24 cellular contexts compared by ENCODE assay signal in the genomic region with DNA sequence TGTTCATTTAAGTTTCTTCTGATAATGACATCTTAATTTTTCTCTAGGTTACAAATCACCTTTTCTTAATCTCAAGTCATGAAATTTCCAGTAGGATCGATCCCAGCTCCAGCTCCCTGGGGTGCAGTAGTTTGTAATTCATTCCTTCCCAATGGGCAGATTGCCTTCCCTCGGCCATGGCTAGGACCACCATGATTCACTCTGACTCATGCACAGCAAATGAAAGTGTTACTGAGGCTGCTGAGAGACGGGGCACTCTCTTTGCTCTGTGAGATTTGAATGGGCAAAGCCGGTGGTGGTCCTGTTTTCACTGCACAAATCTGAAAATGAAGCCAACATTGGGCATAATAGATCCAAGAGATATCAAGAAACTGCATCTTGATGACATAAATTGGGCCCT.
DNase-seq lines count a peak whose midpoint lies in the region; ATAC-seq, FAIRE-seq and TF ChIP-seq lines count a peak whose summit lies in the region.
"Had no signal": no experiment of that assay in that cellular context is flagged by ENCODE, and none has a peak within 500 bp of the region (broad histone marks: within the 10 kb centered on the region; RNA-seq: fewer than 3 reads in every experiment).

No MANE protein-coding gene starts in this region.

- no peak overlapping the region for H3K56ac ChIP-seq in IMR-90 (ENCODE audit: extremely low read depth, insufficient read depth, low read length)

- intact Hi-C loops in IMR-90 (cut with micrococcal nuclease) = no loop called here
- intact Hi-C loops in kidney (cut with DNase I) = no loop called here

- H3K9ac ChIP-seq in IMR-90 (ENCODE audit: low read depth, low read length) (no peak overlapping the region), astrocyte (ENCODE audit: low read length) (no peak overlapping the region), kidney (ENCODE audit: low read length in 2 of 2) (no peak overlapping the region)

- no peaks in the 10 kb centered on the region for H3K9me3 ChIP-seq in IMR-90 (ENCODE audit: control insufficient read depth, insufficient read depth, low read length)
- H3K9me3 ChIP-seq in astrocyte (ENCODE audit: insufficient read depth, low read depth, low read length) = no peaks in the 10 kb centered on the region
- no peaks in the 10 kb centered on the region for H3K9me3 ChIP-seq in kidney (ENCODE audit: control insufficient read depth in 1 of 2, low read length in 2 of 2)
- H3K9me3 ChIP-seq: HAP-1, pancreas, sigmoid colon had no signal

- H3K4me1 Mint-ChIP-seq in astrocyte (ENCODE audit: low read depth, unreplicated experiment) = peaks cover 19% of the 10 kb centered on the region
- H3K4me1 Mint-ChIP-seq: activated CD4-positive, alpha-beta T cell treated with anti-CD3 and anti-CD28 coated beads for 36 hours; activated naive CD8-positive, alpha-beta T cell treated with anti-CD3 and anti-CD28 coated beads for 36 hours; activated T-helper 17 cell treated with anti-CD3 and anti-CD28 coated beads, Interleukin-2, amount 50 U/mL, for 72 hours; naive thymus-derived CD8-positive, alpha-beta T cell had no signal

- peak overlapping the region; percentile 0; the same call in 1 of the 2 replicates for H4K91ac ChIP-seq in IMR-90 (ENCODE audit: insufficient read depth, low read depth, low read length)

- no peak overlapping the region for H3K18ac ChIP-seq in IMR-90 (ENCODE audit: low read depth, low read length)

- H3K36me3 Mint-ChIP-seq in astrocyte (ENCODE audit: low read depth, unreplicated experiment) = no peaks in the 10 kb centered on the region
- H3K36me3 Mint-ChIP-seq: activated naive CD8-positive, alpha-beta T cell treated with anti-CD3 and anti-CD28 coated beads for 36 hours; naive thymus-derived CD8-positive, alpha-beta T cell had no signal

- no peak overlapping the region for H2BK15ac ChIP-seq in IMR-90 (ENCODE audit: low read depth, low read length)

- no peaks in the 10 kb centered on the region for H3K27me3 Mint-ChIP-seq in astrocyte (ENCODE audit: low read depth, unreplicated experiment)
- H3K27me3 Mint-ChIP-seq: CD4-positive, alpha-beta T cell had no signal

- H3K79me2 ChIP-seq in astrocyte (ENCODE audit: insufficient read depth, low read length) = no peaks in the 10 kb centered on the region

- FAIRE-seq in astrocyte (lab: Jason Lieb, UNC) (peak; percentile 9), kidney (lab: Jason Lieb, UNC) (no peak)
- FAIRE-seq: bronchial epithelial cell, frontal cortex, pancreas, TTC549 had no signal

- peak overlapping the region; percentile 33 for H2AK9ac ChIP-seq in IMR-90 (replicated peaks; ENCODE audit: low read depth, low read length, poor library complexity)

- no peak overlapping the region for H4K5ac ChIP-seq in IMR-90 (ENCODE audit: low read depth, low read length)

- CTCF ChIA-PET in IMR-90 (lab: Yijun Ruan, JAX) = no interaction called here

- peak overlapping the region; percentile 33; the same call in 1 of the 2 replicates for H2BK20ac ChIP-seq in IMR-90 (ENCODE audit: low read depth, low read length)

- TF ChIP-seq RAD21 in IMR-90 (IDR thresholded peaks at IDR 0.05; ENCODE audit: low read length) = no peak

- H4K20me1 ChIP-seq in IMR-90 (ENCODE audit: insufficient read depth, low read length) (no peaks in the 10 kb centered on the region), astrocyte (ENCODE audit: insufficient read depth, low read length) (no peaks in the 10 kb centered on the region)

- DNase-seq in AG08396 (ENCODE audit: low spot score) (peak; percentile 39), IMR-90 (peak; percentile 82), astrocyte (ENCODE audit: low read depth) (peak; percentile 58), foreskin fibroblast (peak; percentile 56 to 81), kidney (no peak), SHP77 (lab: John Stamatoyannopoulos, UW) (no peak)
- DNase-seq in activated CD4-positive, alpha-beta T cell treated with anti-CD3 and anti-CD28 coated beads for 48 hours = no peak
- DNase-seq: activated CD4-positive, alpha-beta T cell treated with anti-CD3 and anti-CD28 coated beads for 36 hours; activated naive CD8-positive, alpha-beta T cell treated with anti-CD3 and anti-CD28 coated beads for 36 hours; CD4-positive, alpha-beta T cell; DMS153; naive thymus-derived CD8-positive, alpha-beta T cell; NCI-H1417 treated with DMSO at 0.1 percent for 48 hours; NCI-H524; pancreas; sigmoid colon; stimulated activated naive CD4-positive, alpha-beta T cell had no signal

- H3K36me3 ChIP-seq in IMR-90 (ENCODE audit: control insufficient read depth, insufficient read depth, low read length) (no peaks in the 10 kb centered on the region), astrocyte (ENCODE audit: insufficient read depth, low read length) (no peaks in the 10 kb centered on the region), kidney (ENCODE audit: control insufficient read depth in 1 of 2, insufficient read depth in 2 of 2, low read length in 2 of 2) (no peaks in the 10 kb centered on the region)
- H3K36me3 ChIP-seq: HAP-1, pancreas, sigmoid colon had no signal

- TF ChIP-seq CTCF in IMR-90 (conservative IDR thresholded peaks at IDR 0.05; ENCODE audit: low read depth, low read length) (no peak), astrocyte (IDR thresholded peaks at IDR 0.05; ENCODE audit: insufficient read depth, low read depth, low read length) (no peak), foreskin fibroblast (IDR thresholded peaks at IDR 0.05; ENCODE audit: low read depth, low read length) (no peak), kidney (IDR thresholded peaks at IDR 0.05; ENCODE audit: borderline replicate concordance, extremely low read depth, insufficient read depth) (no peak)

- H2BK5ac ChIP-seq in IMR-90 (ENCODE audit: low read depth, low read length, poor library complexity, severe bottlenecking) = peak overlapping the region; percentile 21

- peaks cover 12% of the 10 kb centered on the region for H3K4me1 ChIP-seq in IMR-90 (ENCODE audit: control insufficient read depth, insufficient read depth, low read length)
- peaks cover 8% of the 10 kb centered on the region for H3K4me1 ChIP-seq in astrocyte (ENCODE audit: insufficient read depth, low read length)
- no peaks in the 10 kb centered on the region for H3K4me1 ChIP-seq in kidney (ENCODE audit: control insufficient read depth in 1 of 2, insufficient read depth in 1 of 2, low read depth in 1 of 2, low read length in 2 of 2)
- H3K4me1 ChIP-seq: HAP-1, pancreas, sigmoid colon had no signal

- H3K4me3 ChIP-seq in IMR-90 (ENCODE audit: insufficient read depth, low read depth, low read length) (no peak overlapping the region), astrocyte (ENCODE audit: insufficient read depth, low read depth, low read length) (no peak overlapping the region), foreskin fibroblast (ENCODE audit: low read depth in 1 of 2, low read length in 2 of 2) (no peak overlapping the region), kidney (ENCODE audit: low read length in 2 of 2) (no peak overlapping the region)
- H3K4me3 ChIP-seq: HAP-1, pancreas, sigmoid colon had no signal

- dilution Hi-C loops in IMR-90 (cut with HindIII; ENCODE audit: low sequenced_read_pairs, unreplicated experiment) = no loop called here

- H3K4me3 Mint-ChIP-seq in astrocyte (ENCODE audit: unreplicated experiment) = no peak overlapping the region
- H3K4me3 Mint-ChIP-seq: activated CD4-positive, alpha-beta T cell treated with anti-CD3 and anti-CD28 coated beads for 36 hours; activated naive CD8-positive, alpha-beta T cell treated with anti-CD3 and anti-CD28 coated beads for 36 hours; activated T-helper 17 cell treated with anti-CD3 and anti-CD28 coated beads, Interleukin-2, amount 50 U/mL, for 72 hours; CD4-positive, alpha-beta T cell; dendritic cell treated with granulocyte-macrophage colony-stimulating factor and Interleukin-4, amounts not matched to agents 40 ng/mL and 50 ng/mL, for 4 days; naive thymus-derived CD8-positive, alpha-beta T cell had no signal

- 0 out of 2 replicates have a peak overlapping the region, but pooled peaks have one; percentile 2 for H3K14ac ChIP-seq in IMR-90 (replicated peaks; ENCODE audit: low read depth, low read length)

- peak overlapping the region; percentile 51; the same call in 1 of the 2 replicates for H3K4me2 ChIP-seq in IMR-90 (ENCODE audit: low read depth, low read length)
- peak overlapping the region; percentile 49 for H3K4me2 ChIP-seq in astrocyte (ENCODE audit: low read length)

- H3K27ac ChIP-seq in IMR-90 (ENCODE audit: insufficient read depth, low read length) (no peak overlapping the region), astrocyte (ENCODE audit: low read depth, low read length) (no peak overlapping the region), kidney (ENCODE audit: low read depth in 2 of 2, low read length in 2 of 2) (no peak overlapping the region)
- H3K27ac ChIP-seq: pancreas, sigmoid colon had no signal

- no peak overlapping the region for H2AK5ac ChIP-seq in IMR-90 (ENCODE audit: low read depth, low read length)

- no peak overlapping the region; a peak in 1 of 4 replicates for H4K8ac ChIP-seq in IMR-90 (ENCODE audit: low read depth in 2 of 2, low read length in 2 of 2)

- H2AFZ ChIP-seq in IMR-90 (replicated peaks; ENCODE audit: low read length, poor library complexity) (no peak overlapping the region), astrocyte (ENCODE audit: low read depth, low read length) (no peak overlapping the region)

- 41% methylated on average over 2 of the region's 4 CpGs; no CpG with 5 or more reads in 1 of the 2 experiments for WGBS in IMR-90 (ENCODE audit: extremely low coverage in 2 of 2, insufficient read length in 1 of 2), 2 experiments

- H3K4ac ChIP-seq in IMR-90 (ENCODE audit: low read depth, low read length) = peak overlapping the region; percentile 6; the same call in 1 of the 2 replicates

- peak; percentile 82 for ATAC-seq in IMR-90 (ENCODE audit: low read depth)
- no peak for ATAC-seq in HG03469 (IDR thresholded peaks at IDR 0.05; ENCODE audit: unreplicated experiment)
- ATAC-seq: activated CD4-positive, alpha-beta T cell treated with anti-CD3 and anti-CD28 coated beads for 36 hours; activated T-helper 17 cell treated with anti-CD3 and anti-CD28 coated beads, Interleukin-2, amount 50 U/mL, for 72 hours; naive thymus-derived CD8-positive, alpha-beta T cell; pancreas had no signal

- POLR2A ChIA-PET in IMR-90 (lab: Charles Lee; ENCODE audit: unreplicated experiment) = no interaction called here

- in situ Hi-C loops in IMR-90 (cut with MboI; ENCODE audit: low sequenced_read_pairs) = no loop called here

- H3K9me3 Mint-ChIP-seq in astrocyte (ENCODE audit: unreplicated experiment) = peaks cover 1% of the 10 kb centered on the region
- H3K9me3 Mint-ChIP-seq: activated naive CD8-positive, alpha-beta T cell treated with anti-CD3 and anti-CD28 coated beads for 36 hours; activated T-helper 17 cell treated with anti-CD3 and anti-CD28 coated beads, Interleukin-2, amount 50 U/mL, for 72 hours; CD4-positive, alpha-beta T cell had no signal

- peaks cover 12% of the 10 kb centered on the region; the same call in 1 of the 2 replicates for H3K9me1 ChIP-seq in IMR-90 (ENCODE audit: insufficient read depth, low read length)

- BruUV-seq in IMR-90 (replicated peaks; lab: Mats Ljungman, UMichigan) = no TSS peak

- peak overlapping the region; percentile 35 for H2BK120ac ChIP-seq in IMR-90 (ENCODE audit: low read depth, low read length)

- H3K23ac ChIP-seq in IMR-90 (ENCODE audit: low read depth, low read length) = no peak overlapping the region

- H3K79me1 ChIP-seq in IMR-90 (ENCODE audit: low read depth in 1 of 2, low read length in 2 of 2) = no peaks in the 10 kb centered on the region

- H3K27ac Mint-ChIP-seq in astrocyte (ENCODE audit: unreplicated experiment) = no peak overlapping the region
- H3K27ac Mint-ChIP-seq: activated CD4-positive, alpha-beta T cell treated with anti-CD3 and anti-CD28 coated beads for 36 hours; activated naive CD8-positive, alpha-beta T cell treated with anti-CD3 and anti-CD28 coated beads for 36 hours; activated T-helper 17 cell treated with anti-CD3 and anti-CD28 coated beads, Interleukin-2, amount 50 U/mL, for 72 hours; CD4-positive, alpha-beta T cell; dendritic cell treated with granulocyte-macrophage colony-stimulating factor and Interleukin-4, amounts not matched to agents 40 ng/mL and 50 ng/mL, for 4 days; naive thymus-derived CD8-positive, alpha-beta T cell had no signal

- H3K27me3 ChIP-seq in IMR-90 (ENCODE audit: control insufficient read depth, insufficient read depth, low read length) (no peaks in the 10 kb centered on the region), astrocyte (ENCODE audit: insufficient read depth, low read length) (no peaks in the 10 kb centered on the region)
- H3K27me3 ChIP-seq: pancreas, sigmoid colon had no signal

- TF ChIP-seq POLR2A in IMR-90 (IDR thresholded peaks at IDR 0.05; ENCODE audit: low read depth, low read length) = no peak

Comparison
In these comparisons a context has a peak if more than half of its experiments do, and no peak if none do; other contexts are left out.
1. DNase-seq: peak in AG08396 (single experiment), IMR-90 (single experiment), astrocyte (single experiment) and foreskin fibroblast (2 of 2); none in kidney (single experiment), activated CD4-positive, alpha-beta T cell treated with anti-CD3 and anti-CD28 coated beads for 48 hours (single experiment) and SHP77 (0 of 2).